8 cellular contexts compared by ENCODE assay signal in genomic region chr9:78201158-78201777, GRCh38. TPM values are rescaled to one million over a fixed set of nuclear protein-coding genes. Genes with fewer than 3 reads are reported as not detected.
DNase-seq lines count a peak whose midpoint lies in the region; ATAC-seq and TF ChIP-seq lines count a peak whose summit lies in the region.
"Not testable (repeated sequence)": the region's sequence is repeated elsewhere in the genome, so short reads cannot be mapped to it uniquely, and the experiment has no call there.

No MANE protein-coding gene starts in this region.

- H3K4me3 ChIP-seq in HL-60 (replicated peaks; ENCODE audit: insufficient read depth, low read length): peak overlapping the region; percentile 22

- peak; percentile 68 for DNase-seq in ELF-1 (ENCODE audit: low read depth, low spot score)
- DNase-seq in HL-60 (ENCODE audit: low read depth in 1 of 2, low spot score in 1 of 2): peak in 1 of 2 experiments; percentile 60
- DNase-seq in OCI-M1 (lab: John Stamatoyannopoulos, UW): peak; percentile 6
- DNase-seq in activated CD8-positive, alpha-beta T cell treated with anti-CD3 and anti-CD28 coated beads, Interleukin-2, amount 10 ng/mL, durations not matched to agents 7 days and 5 days: peak; percentile 78
- DNase-seq in MCF 10A (ENCODE audit: unreplicated experiment): peak; percentile 27
- peak; percentile 36 for DNase-seq in naive B cell
- peak; percentile 3 to 36 for DNase-seq in stimulated activated CD8-positive, alpha-beta memory T cell treated with anti-CD3 and anti-CD28 coated beads, Interleukin-4, amount 100 ng/mL, for 4 hours (ENCODE audit: low read depth in 2 of 2, low spot score in 1 of 2)

- peak overlapping the region; percentile 30 for H3K4me3 Mint-ChIP-seq in activated CD8-positive, alpha-beta T cell treated with anti-CD3 and anti-CD28 coated beads, Interleukin-2, amount 10 ng/mL, durations not matched to agents 7 days and 5 days
- H3K4me3 Mint-ChIP-seq in MCF 10A (ENCODE audit: unreplicated experiment): not testable (repeated sequence)
- peak overlapping the region in 7 of 8 donors; percentile 64 to 85 (median 75) for H3K4me3 Mint-ChIP-seq in naive B cell

- CTCF ChIA-PET in activated CD8-positive, alpha-beta T cell treated with anti-CD3 and anti-CD28 coated beads, Interleukin-2, amount 10 ng/mL, durations not matched to agents 7 days and 5 days (lab: Charles Lee): interaction anchor here (0.7 to 1.5 kb wide), 5 partner anchors 9 to 166 kb away, joined by 3 to 7 read pairs (median 4); no protein-coding TSS in a partner anchor
- CTCF ChIA-PET in MCF 10A (lab: Yijun Ruan, JAX): interaction anchor here (0.6 kb wide), 1 partner anchor 148 kb away, joined by 3 read pairs; no protein-coding TSS in a partner anchor

- BruUV-seq in MCF 10A (replicated peaks; lab: Mats Ljungman, UMichigan): not testable (repeated sequence)

- TF ChIP-seq CTCF in HL-60 (IDR thresholded peaks at IDR 0.05; ENCODE audit: insufficient read depth, low read length); MCF 10A (IDR thresholded peaks at IDR 0.05; ENCODE audit: unreplicated experiment): not testable (repeated sequence)

- not testable (repeated sequence) for H3K27me3 ChIP-seq in HL-60 (ENCODE audit: insufficient read depth, poor library complexity, severe bottlenecking)

- not testable (repeated sequence) for H3K27ac ChIP-seq in HL-60 (replicated peaks)

- not testable (repeated sequence) for H3K27me3 Mint-ChIP-seq in activated CD8-positive, alpha-beta T cell treated with anti-CD3 and anti-CD28 coated beads, Interleukin-2, amount 10 ng/mL, durations not matched to agents 7 days and 5 days (ENCODE audit: low read depth); MCF 10A (ENCODE audit: insufficient read depth, unreplicated experiment); naive B cell

- POLR2A ChIA-PET in activated CD8-positive, alpha-beta T cell treated with anti-CD3 and anti-CD28 coated beads, Interleukin-2, amount 10 ng/mL, durations not matched to agents 7 days and 5 days (lab: Charles Lee): interaction anchor here (1.0 to 1.6 kb wide), 3 partner anchors 9 to 35 kb away, joined by 3 to 4 read pairs (median 4); no protein-coding TSS in a partner anchor
- POLR2A ChIA-PET in MCF 10A (lab: Yijun Ruan, JAX): not testable (repeated sequence)

- peak overlapping the region; percentile 78 for H3K27ac Mint-ChIP-seq in activated CD8-positive, alpha-beta T cell treated with anti-CD3 and anti-CD28 coated beads, Interleukin-2, amount 10 ng/mL, durations not matched to agents 7 days and 5 days
- not testable (repeated sequence) for H3K27ac Mint-ChIP-seq in MCF 10A (ENCODE audit: low read depth, unreplicated experiment)
- peak overlapping the region; percentile 4 to 81 (median 62) for H3K27ac Mint-ChIP-seq in naive B cell

- peaks cover 35% of the 10 kb centered on the region for H3K4me1 Mint-ChIP-seq in activated CD8-positive, alpha-beta T cell treated with anti-CD3 and anti-CD28 coated beads, Interleukin-2, amount 10 ng/mL, durations not matched to agents 7 days and 5 days (ENCODE audit: low read depth)
- not testable (repeated sequence) for H3K4me1 Mint-ChIP-seq in MCF 10A (ENCODE audit: insufficient read depth, unreplicated experiment)
- peaks cover 28 to 50% (median 39%) of the 10 kb centered on the region in 3 donors for H3K4me1 Mint-ChIP-seq in naive B cell

- ATAC-seq in GM21619 (IDR thresholded peaks at IDR 0.05; ENCODE audit: unreplicated experiment) (peak; percentile 74), naive B cell (ENCODE audit: low read depth in 2 of 2) (peak; percentile 81 to 88)
- ATAC-seq in activated CD8-positive, alpha-beta T cell treated with anti-CD3 and anti-CD28 coated beads, Interleukin-2, amount 10 ng/mL, durations not matched to agents 7 days and 5 days: peak; percentile 88

- H3K9me3 Mint-ChIP-seq in activated CD8-positive, alpha-beta T cell treated with anti-CD3 and anti-CD28 coated beads, Interleukin-2, amount 10 ng/mL, durations not matched to agents 7 days and 5 days (ENCODE audit: insufficient read depth): peaks cover 14% of the 10 kb centered on the region
- H3K9me3 Mint-ChIP-seq in MCF 10A (ENCODE audit: unreplicated experiment): not testable (repeated sequence)
- peaks cover 25 to 64% (median 50%) of the 10 kb centered on the region in 7 donors for H3K9me3 Mint-ChIP-seq in naive B cell

- intact Hi-C loops in MCF 10A (cut with micrococcal nuclease): not testable (repeated sequence)

- H3K36me3 Mint-ChIP-seq in activated CD8-positive, alpha-beta T cell treated with anti-CD3 and anti-CD28 coated beads, Interleukin-2, amount 10 ng/mL, durations not matched to agents 7 days and 5 days (ENCODE audit: low read depth): peaks cover 36% of the 10 kb centered on the region
- not testable (repeated sequence) for H3K36me3 Mint-ChIP-seq in MCF 10A (ENCODE audit: insufficient read depth, unreplicated experiment)
- H3K36me3 Mint-ChIP-seq in naive B cell: peaks cover 21 to 55% of the 10 kb centered on the region in 2 donors

RNA-seq across cellular contexts. Expression of gene CEP78, which starts 34.6 kb away (rescaled TPM):
- total RNA-seq in activated CD8-positive, alpha-beta T cell treated with anti-CD3 and anti-CD28 coated beads, Interleukin-2, amount 10 ng/mL, durations not matched to agents 7 days and 5 days: 10 to 100 TPM; 59.1 to 62.1 TPM
- 13.7 and 17.8 TPM in 2 replicates for total RNA-seq in MCF 10A (2022)
- polyA plus RNA-seq in naive B cell (ENCODE audit: low read depth in 6 of 6): 10 to 100 TPM in 5 of 6 donors, 1 to 10 TPM in 1; 6.1 to 14.9 (median 13.1) TPM
